13 cellular contexts compared by ENCODE assay signal in genomic region chr9:38642951-38643350, GRCh38. TPM values are rescaled to one million over a fixed set of nuclear protein-coding genes. Genes with fewer than 3 reads are reported as not detected.
DNase-seq lines count a peak whose midpoint lies in the region; ATAC-seq and TF ChIP-seq lines count a peak whose summit lies in the region.
"Had no signal": no experiment of that assay in that cellular context is flagged by ENCODE, and none has a peak within 500 bp of the region (broad histone marks: within the 10 kb centered on the region; RNA-seq: fewer than 3 reads in every experiment).

No MANE protein-coding gene starts in this region.

- no peak overlapping the region for H3K4me2 ChIP-seq in GM23338

- CTCF ChIA-PET in WTC11 (lab: Charles Lee): interaction anchor here (0.8 to 3.3 kb wide), 15 partner anchors 10 to 226 kb away, joined by 3 to 22 read pairs (median 4); partner anchors contain the start of gene ANKRD18A

- no peak for DNase-seq in GM23338 (ENCODE audit: low spot score)
- no peak for DNase-seq in WTC11 (ENCODE audit: low spot score)
- DNase-seq in omental fat pad (ENCODE audit: low spot score): no peak
- no peak for DNase-seq in NCI-H345 (lab: John Stamatoyannopoulos, UW)
- DNase-seq in NCI-H774 (lab: John Stamatoyannopoulos, UW): no peak
- DNase-seq in Right ventricle myocardium superior: no peak
- DNase-seq: KG1, NCI-H1694 treated with DMSO at 0.1 percent for 48 hours, SIG-M5 had no signal

- no peaks in the 10 kb centered on the region for H4K20me1 ChIP-seq in GM23338 (replicated peaks; ENCODE audit: insufficient read depth)

- H3K4me3 Mint-ChIP-seq in GM23338: no peak overlapping the region
- H3K4me3 Mint-ChIP-seq in WTC11: no peak overlapping the region

- H3K4me3 ChIP-seq in GM23338: no peak overlapping the region
- H3K4me3 ChIP-seq: Peyer's patch had no signal

- peaks cover 9% of the 10 kb centered on the region; the same call in 1 of the 2 replicates for H3K4me1 ChIP-seq in GM23338 (ENCODE audit: insufficient read depth)
- H3K4me1 ChIP-seq: Caco-2, Peyer's patch had no signal

- peaks cover 3% of the 10 kb centered on the region; the same call in 1 of the 2 replicates for H3K9me2 ChIP-seq in GM23338 (ENCODE audit: insufficient read depth)

- H3K27ac Mint-ChIP-seq in GM23338 (no peak overlapping the region), WTC11 (no peak overlapping the region)

- no peaks in the 10 kb centered on the region for H3K36me3 ChIP-seq in GM23338 (ENCODE audit: insufficient read depth)
- H3K36me3 ChIP-seq: Peyer's patch had no signal

- H3K9me3 Mint-ChIP-seq in GM23338: 0 out of 3 replicates have a peak, but pooled peaks cover 3% of the 10 kb centered on the region
- H3K9me3 Mint-ChIP-seq in WTC11: peaks cover 5% of the 10 kb centered on the region

- H3F3A ChIP-seq in GM23338 (replicated peaks; ENCODE audit: low read depth): no peaks in the 10 kb centered on the region

- no peaks in the 10 kb centered on the region for H3K79me2 ChIP-seq in GM23338 (replicated peaks; ENCODE audit: insufficient read depth)

- H3K36me3 Mint-ChIP-seq in GM23338 (ENCODE audit: low read depth) (peaks cover 5% of the 10 kb centered on the region; the same call in 2 of the 3 replicates), WTC11 (no peaks in the 10 kb centered on the region)

- no peak overlapping the region for H3K27ac ChIP-seq in GM23338 (ENCODE audit: low read depth)
- H3K27ac ChIP-seq in layer of hippocampus (ENCODE audit: low read depth, low read length): peak overlapping the region; percentile 82
- H3K27ac ChIP-seq: C4-2B, Peyer's patch had no signal

- POLR2A ChIA-PET in WTC11 (lab: Charles Lee): no interaction called here

- peak overlapping the region; percentile 94 for H2AFZ ChIP-seq in GM23338

- TF ChIP-seq CTCF in GM23338 (conservative IDR thresholded peaks at IDR 0.05; ENCODE audit: low read depth in 2 of 2) (no peak), WTC11 (IDR thresholded peaks at IDR 0.05) (no peak), omental fat pad (IDR thresholded peaks at IDR 0.05) (no peak)

- H3K27me3 Mint-ChIP-seq in GM23338 (ENCODE audit: insufficient read depth, low read depth, poor library complexity): no peaks in the 10 kb centered on the region
- no peaks in the 10 kb centered on the region; the same call in 1 of the 2 replicates for H3K27me3 Mint-ChIP-seq in WTC11 (ENCODE audit: low read depth)

- H3K4me1 Mint-ChIP-seq in GM23338 (peaks cover 19% of the 10 kb centered on the region), WTC11 (peaks cover 25% of the 10 kb centered on the region)

- H3K27me3 ChIP-seq in GM23338 (ENCODE audit: insufficient read depth) (no peaks in the 10 kb centered on the region), layer of hippocampus (ENCODE audit: control insufficient read depth, insufficient read depth, low read length) (no peaks in the 10 kb centered on the region)
- H3K27me3 ChIP-seq: Peyer's patch had no signal

- intact Hi-C loops in Right ventricle myocardium superior (cut with DNase I): no loop called here

- peak; percentile 23 for ATAC-seq in GM23338
- ATAC-seq in WTC11: peak; percentile 34
- ATAC-seq in omental fat pad (ENCODE audit: low FRiP score): no peak
- ATAC-seq in Right ventricle myocardium superior (ENCODE audit: poor library complexity): no peak

TF ChIP-seq in GM23338, 12 proteins besides CTCF, POLR2A, EP300 and RAD21 (continues in another document):
- no peak for TF ChIP-seq ZNF331 (CRISPR knock-in tag; IDR thresholded peaks at IDR 0.05; ENCODE audit: low read depth)
- TF ChIP-seq NANOG (IDR thresholded peaks at IDR 0.05; ENCODE audit: borderline replicate concordance): no peak
- TF ChIP-seq STAT1 (IDR thresholded peaks at IDR 0.05; ENCODE audit: unreplicated experiment): no peak
- TF ChIP-seq JUNB (IDR thresholded peaks at IDR 0.05; ENCODE audit: unreplicated experiment): no peak
- TF ChIP-seq ZNF114 (CRISPR knock-in tag; IDR thresholded peaks at IDR 0.05): no peak
- no peak for TF ChIP-seq ETS1 (IDR thresholded peaks at IDR 0.05)
- TF ChIP-seq REST (IDR thresholded peaks at IDR 0.05; ENCODE audit: unreplicated experiment): no peak
- TF ChIP-seq CREB1 (CRISPR knock-in tag; IDR thresholded peaks at IDR 0.05; ENCODE audit: low read depth): no peak

TF ChIP-seq in WTC11, 78 proteins besides CTCF, POLR2A, EP300 and RAD21:
- TF ChIP-seq IRF1 (CRISPR knock-in tag; IDR thresholded peaks at IDR 0.05) (no peak), NFE2L1 (CRISPR knock-in tag; IDR thresholded peaks at IDR 0.05) (no peak), ETV6 (CRISPR knock-in tag; IDR thresholded peaks at IDR 0.05) (no peak)
TF ChIP-seq in WTC11: peak in this region for 0.

RNA-seq across cellular contexts. Expression of gene ANKRD18A, which starts 22.6 kb away (rescaled TPM):
- total RNA-seq in GM23338 (2014; rRNA removed; shearing (Covaris generic)): 2.4 and 2.7 TPM in 2 replicates
- 4.7 and 6.9 TPM in 2 replicates for polyA plus RNA-seq in GM23338 (2016; fragmentation: Nextera tagmentation; extraction: Ambion mirVana)
- total RNA-seq in WTC11 (2021) (10.8 to 15.7 TPM (median 12.9 TPM) in 3 replicates), omental fat pad (1 to 10 TPM in 1 of 4 donors, under 1 TPM in 2, not detected in 1; 0.13 to 1.9 (median 0.48) TPM), Right ventricle myocardium superior (3.0 TPM)

Comparison
In these comparisons a context has a peak if more than half of its experiments do, and no peak if none do; other contexts are left out.
1. ATAC-seq: peak in GM23338 (single experiment) and WTC11 (single experiment); none in omental fat pad (single experiment) and Right ventricle myocardium superior (single experiment).